In the genomic region with DNA sequence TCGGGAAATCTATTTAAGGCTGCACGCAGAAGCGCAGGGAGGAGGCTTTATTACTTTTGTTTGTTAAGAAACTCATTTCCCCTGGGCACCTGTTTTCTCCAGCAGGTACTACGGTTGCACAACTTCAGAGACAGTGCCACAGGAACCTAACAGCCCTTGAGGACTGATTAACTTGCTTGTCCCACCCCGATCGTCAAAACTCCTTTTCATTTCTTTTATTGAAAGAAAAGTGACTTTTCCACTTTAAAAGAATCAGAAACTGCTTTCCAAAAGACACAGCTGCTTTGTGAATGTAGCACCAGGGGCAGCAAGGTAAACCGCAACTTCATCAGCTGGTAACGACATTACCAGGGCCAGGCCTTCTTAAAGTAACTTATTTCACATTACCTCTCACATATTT, we compare ENCODE assay signal across 8 cellular contexts. TPM values are rescaled to one million over a fixed set of nuclear protein-coding genes. Genes with fewer than 3 reads are reported as not detected.
DNase-seq lines count a peak whose midpoint lies in the region; ATAC-seq lines count a peak whose summit lies in the region.

No MANE protein-coding gene starts in this region.

- H3K4me1 ChIP-seq in subcutaneous abdominal adipose tissue (ENCODE audit: control insufficient read depth in 5 of 5, insufficient read depth in 5 of 5, low read length in 5 of 5), result peaks cover 0 to 56% (median 47%) of the 10 kb centered on the region in 5 donors

- peaks cover 42% of the 10 kb centered on the region for H3K36me3 Mint-ChIP-seq in stimulated activated naive CD8-positive, alpha-beta T cell treated with anti-CD3 and anti-CD28 coated beads, Interleukin-15, Interleukin-2, amounts not matched to agents 100 ng/mL and 50 ng/mL, for 24 hours (ENCODE audit: low read depth)
- peaks cover 50% of the 10 kb centered on the region for H3K36me3 Mint-ChIP-seq in activated CD4-positive, alpha-beta memory T cell treated with anti-CD3 and anti-CD28 coated beads, Interleukin-2, amount 10 ng/mL, durations not matched to agents 7 days and 5 days (ENCODE audit: low read depth)

- H3K9me3 Mint-ChIP-seq in stimulated activated naive CD8-positive, alpha-beta T cell treated with anti-CD3 and anti-CD28 coated beads, Interleukin-15, Interleukin-2, amounts not matched to agents 100 ng/mL and 50 ng/mL, for 24 hours, result no peaks in the 10 kb centered on the region
- no peaks in the 10 kb centered on the region for H3K9me3 Mint-ChIP-seq in activated CD4-positive, alpha-beta memory T cell treated with anti-CD3 and anti-CD28 coated beads, Interleukin-2, amount 10 ng/mL, durations not matched to agents 7 days and 5 days

- H3K9me3 ChIP-seq in iPS-18c (ENCODE audit: control insufficient read depth, insufficient read depth, low read length), result no peaks in the 10 kb centered on the region
- H3K9me3 ChIP-seq in subcutaneous abdominal adipose tissue (ENCODE audit: control insufficient read depth in 5 of 5, low read length in 5 of 5), result no peaks in the 10 kb centered on the region

- H3K4me3 ChIP-seq in iPS-18c (ENCODE audit: insufficient read depth, low read depth, low read length) (peak overlapping the region; percentile 100), subcutaneous abdominal adipose tissue (ENCODE audit: low read depth in 1 of 5, low read length in 5 of 5) (peak overlapping the region; percentile 85 to 99 (median 88))

- no peak for DNase-seq in stimulated activated naive CD8-positive, alpha-beta T cell treated with anti-CD3 and anti-CD28 coated beads, Interleukin-15, Interleukin-2, amounts not matched to agents 100 U/mL and 50 U/mL, for 24 hours
- DNase-seq in activated CD4-positive, alpha-beta memory T cell treated with anti-CD3 and anti-CD28 coated beads, Interleukin-2, amount 10 ng/mL, durations not matched to agents 7 days and 5 days, result peak; percentile 28
- DNase-seq in KG1 (lab: John Stamatoyannopoulos, UW) (no peak), SHP77 (lab: John Stamatoyannopoulos, UW) (no peak), NCI-H2196 (lab: John Stamatoyannopoulos, UW; ENCODE audit: unreplicated experiment) (no peak)

- no peak for ATAC-seq in stimulated activated naive CD8-positive, alpha-beta T cell treated with anti-CD3 and anti-CD28 coated beads, Interleukin-15, Interleukin-2, amounts not matched to agents 100 U/mL and 50 U/mL, for 24 hours

- peaks cover 72% of the 10 kb centered on the region for H3K4me1 Mint-ChIP-seq in stimulated activated naive CD8-positive, alpha-beta T cell treated with anti-CD3 and anti-CD28 coated beads, Interleukin-15, Interleukin-2, amounts not matched to agents 100 ng/mL and 50 ng/mL, for 24 hours (ENCODE audit: low read depth)
- H3K4me1 Mint-ChIP-seq in activated CD4-positive, alpha-beta memory T cell treated with anti-CD3 and anti-CD28 coated beads, Interleukin-2, amount 10 ng/mL, durations not matched to agents 7 days and 5 days, result peaks cover 62% of the 10 kb centered on the region

- H3K9ac ChIP-seq in subcutaneous abdominal adipose tissue (ENCODE audit: low read length in 5 of 5), result peak overlapping the region; percentile 16 to 97 (median 94)

- peaks cover 2 to 15% (median 10%) of the 10 kb centered on the region in 5 donors for H3K36me3 ChIP-seq in subcutaneous abdominal adipose tissue (ENCODE audit: control insufficient read depth in 5 of 5, insufficient read depth in 5 of 5, low read length in 5 of 5)

- H3K27me3 ChIP-seq in subcutaneous abdominal adipose tissue (ENCODE audit: control insufficient read depth in 5 of 5, insufficient read depth in 4 of 5, low read length in 5 of 5), result no peaks in the 10 kb centered on the region

- CTCF ChIA-PET in activated CD4-positive, alpha-beta memory T cell treated with anti-CD3 and anti-CD28 coated beads, Interleukin-2, amount 10 ng/mL, durations not matched to agents 7 days and 5 days (lab: Charles Lee), result interaction anchor here (0.8 to 3.5 kb wide), 7 partner anchors 10 to 276 kb away, joined by 3 to 35 read pairs (median 4); no protein-coding TSS in a partner anchor

- peak overlapping the region; percentile 99 for H3K27ac ChIP-seq in subcutaneous abdominal adipose tissue (ENCODE audit: low read depth, low read length)

- H3K27me3 Mint-ChIP-seq in stimulated activated naive CD8-positive, alpha-beta T cell treated with anti-CD3 and anti-CD28 coated beads, Interleukin-15, Interleukin-2, amounts not matched to agents 100 ng/mL and 50 ng/mL, for 24 hours, result no peaks in the 10 kb centered on the region
- H3K27me3 Mint-ChIP-seq in activated CD4-positive, alpha-beta memory T cell treated with anti-CD3 and anti-CD28 coated beads, Interleukin-2, amount 10 ng/mL, durations not matched to agents 7 days and 5 days, result no peaks in the 10 kb centered on the region

- POLR2A ChIA-PET in activated CD4-positive, alpha-beta memory T cell treated with anti-CD3 and anti-CD28 coated beads, Interleukin-2, amount 10 ng/mL, durations not matched to agents 7 days and 5 days (lab: Charles Lee), result interaction anchor here (0.7 to 3.9 kb wide), 25 partner anchors 9 to 457 kb away, joined by 3 to 33 read pairs (median 5); a partner anchor contains a TSS

- peak overlapping the region; percentile 91 for H3K4me3 Mint-ChIP-seq in stimulated activated naive CD8-positive, alpha-beta T cell treated with anti-CD3 and anti-CD28 coated beads, Interleukin-15, Interleukin-2, amounts not matched to agents 100 ng/mL and 50 ng/mL, for 24 hours
- peak overlapping the region; percentile 89 for H3K4me3 Mint-ChIP-seq in activated CD4-positive, alpha-beta memory T cell treated with anti-CD3 and anti-CD28 coated beads, Interleukin-2, amount 10 ng/mL, durations not matched to agents 7 days and 5 days

- peak overlapping the region; percentile 91 for H3K27ac Mint-ChIP-seq in stimulated activated naive CD8-positive, alpha-beta T cell treated with anti-CD3 and anti-CD28 coated beads, Interleukin-15, Interleukin-2, amounts not matched to agents 100 ng/mL and 50 ng/mL, for 24 hours
- H3K27ac Mint-ChIP-seq in activated CD4-positive, alpha-beta memory T cell treated with anti-CD3 and anti-CD28 coated beads, Interleukin-2, amount 10 ng/mL, durations not matched to agents 7 days and 5 days, result peak overlapping the region; percentile 87

RNA-seq across cellular contexts. Expression of a gene that starts 1.5 kb away (rescaled TPM):
- 100 to 1,000 TPM; 127 to 129 TPM for total RNA-seq in activated CD4-positive, alpha-beta memory T cell treated with anti-CD3 and anti-CD28 coated beads, Interleukin-2, amount 10 ng/mL, durations not matched to agents 7 days and 5 days
